8 cellular contexts compared by ENCODE assay signal in the genomic region with DNA sequence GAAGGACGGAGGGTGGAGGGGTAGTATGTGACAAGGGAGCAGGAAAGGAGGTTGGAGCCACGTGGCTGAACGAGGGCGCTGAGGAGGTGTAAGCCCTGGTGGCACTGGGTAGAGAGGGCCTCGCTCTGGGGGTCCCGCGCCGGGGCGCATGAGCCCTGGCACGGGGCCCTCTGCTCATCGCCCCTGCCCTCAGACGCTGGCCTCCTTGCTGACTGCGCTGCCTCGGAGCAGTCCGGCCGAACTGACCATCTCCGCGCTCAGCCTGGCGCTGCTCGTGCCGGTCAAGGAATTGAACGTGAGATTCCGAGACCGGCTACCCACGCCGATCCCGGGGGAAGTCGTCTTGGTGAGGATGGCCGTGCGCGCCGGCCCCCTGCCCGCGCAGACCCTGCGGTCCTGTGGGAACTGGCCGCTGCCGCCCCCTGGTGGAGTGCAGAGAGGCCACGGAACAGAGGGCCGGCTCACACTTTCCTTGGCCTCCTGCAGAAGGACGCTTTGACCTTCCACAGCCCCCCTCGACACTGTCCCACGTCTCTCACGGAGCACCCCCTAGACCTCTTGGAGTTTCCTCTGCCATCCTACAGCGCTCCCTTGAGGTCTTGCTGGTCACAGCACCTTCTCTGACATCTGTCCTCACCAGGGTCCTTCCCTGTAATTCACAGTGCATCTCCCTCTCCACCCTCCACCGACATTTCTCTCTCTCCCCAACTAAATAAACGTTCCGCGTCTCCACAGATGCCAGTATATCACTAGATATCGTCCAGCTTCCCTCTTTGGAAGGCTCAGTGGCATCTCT. TPM values are rescaled to one million over a fixed set of nuclear protein-coding genes. Genes with fewer than 3 reads are reported as not detected.
A peak's percentile ranks its signal among the peaks of the same experiment; 100 is the strongest.
DNase-seq lines count a peak whose midpoint lies in the region; ATAC-seq and TF ChIP-seq lines count a peak whose summit lies in the region.

No MANE protein-coding gene starts in this region.

- peak; percentile 68 to 78 for ATAC-seq in activated CD4-positive, CD25-positive, alpha-beta regulatory T cell treated with anti-CD3 and anti-CD28 coated beads, Interleukin-2, amount 50 U/mL, for 24 hours
- ATAC-seq in lower lobe of right lung (peak; percentile 77 to 83), GM21737 (IDR thresholded peaks at IDR 0.05; ENCODE audit: unreplicated experiment) (no peak)

- peaks cover 23% of the 10 kb centered on the region for H3K4me1 ChIP-seq in lower lobe of right lung

- peak; percentile 96 for TF ChIP-seq CTCF in lower lobe of right lung (IDR thresholded peaks at IDR 0.05)

- no peak overlapping the region for H3K27ac Mint-ChIP-seq in dendritic cell treated with granulocyte-macrophage colony-stimulating factor and Interleukin-4, amounts not matched to agents 40 ng/mL and 50 ng/mL, for 4 days

- peak overlapping the region; percentile 52 for H3K4me3 ChIP-seq in lower lobe of right lung

- H3K36me3 Mint-ChIP-seq in dendritic cell treated with granulocyte-macrophage colony-stimulating factor and Interleukin-4, amounts not matched to agents 40 ng/mL and 50 ng/mL, for 4 days (ENCODE audit: low read depth): no peaks in the 10 kb centered on the region

- no peak overlapping the region for H3K27ac ChIP-seq in lower lobe of right lung

- H3K36me3 ChIP-seq in lower lobe of right lung: no peaks in the 10 kb centered on the region

- peaks cover 49% of the 10 kb centered on the region for H3K4me1 Mint-ChIP-seq in dendritic cell treated with granulocyte-macrophage colony-stimulating factor and Interleukin-4, amounts not matched to agents 40 ng/mL and 50 ng/mL, for 4 days (ENCODE audit: low read depth)

- DNase-seq in NCI-H2196 (lab: John Stamatoyannopoulos, UW; ENCODE audit: unreplicated experiment) (peak; percentile 50), NCI-H2196 treated with DMSO at 0.1 percent for 48 hours (lab: John Stamatoyannopoulos, UW; ENCODE audit: unreplicated experiment) (no peak), LHCN-M2 (ENCODE audit: low read depth) (peak; percentile 24), lower lobe of right lung (peak; percentile 74)
- DNase-seq in stimulated activated CD8-positive, alpha-beta memory T cell treated with anti-CD3 and anti-CD28 coated beads, Interleukin-4, amount 100 ng/mL, for 48 hours: peak; percentile 81

- no peaks in the 10 kb centered on the region for H3K9me3 Mint-ChIP-seq in dendritic cell treated with granulocyte-macrophage colony-stimulating factor and Interleukin-4, amounts not matched to agents 40 ng/mL and 50 ng/mL, for 4 days

- H3K27me3 ChIP-seq in lower lobe of right lung (ENCODE audit: low read depth): peaks cover 88% of the 10 kb centered on the region

- peaks cover 97% of the 10 kb centered on the region for H3K27me3 Mint-ChIP-seq in dendritic cell treated with granulocyte-macrophage colony-stimulating factor and Interleukin-4, amounts not matched to agents 40 ng/mL and 50 ng/mL, for 4 days

- intact Hi-C loops in dendritic cell treated with granulocyte-macrophage colony-stimulating factor and Interleukin-4, amounts not matched to agents 40 ng/mL and 50 ng/mL, for 4 days (cut with micrococcal nuclease): loop anchor here (1.0 to 2.0 kb wide), 2 partner anchors 38 to 163 kb away; partner anchors contain the start of gene GLI1
- intact Hi-C loops in lower lobe of right lung (cut with DNase I): no loop called here

- H3K9me3 ChIP-seq in lower lobe of right lung: no peaks in the 10 kb centered on the region

- peak overlapping the region; percentile 73 for H3K4me3 Mint-ChIP-seq in dendritic cell treated with granulocyte-macrophage colony-stimulating factor and Interleukin-4, amounts not matched to agents 40 ng/mL and 50 ng/mL, for 4 days

RNA-seq across cellular contexts. Expression of gene ARHGEF25, which starts 10.5 kb away (rescaled TPM):
- total RNA-seq in LHCN-M2 (2014; rRNA removed): 13.8 and 14.6 TPM in 2 replicates
- 11.4 TPM for polyA plus RNA-seq in LHCN-M2 (2012)
- total RNA-seq in lower lobe of right lung: 11.5 TPM

RNA-seq across cellular contexts. Expression of gene B4GALNT1, which starts 11.3 kb away (rescaled TPM):
- total RNA-seq in LHCN-M2 (2014; rRNA removed): 2.8 and 4.9 TPM in 2 replicates
- polyA plus RNA-seq in LHCN-M2 (2012): 4.4 TPM
- total RNA-seq in lower lobe of right lung: 0.89 TPM

RNA-seq across cellular contexts. Expression of gene DTX3, which starts 17.1 kb away (rescaled TPM):
- 19.3 and 22.0 TPM in 2 replicates for total RNA-seq in LHCN-M2 (2014; rRNA removed)
- 17.3 TPM for polyA plus RNA-seq in LHCN-M2 (2012)
- total RNA-seq in lower lobe of right lung: 21.4 TPM

RNA-seq across cellular contexts. Expression of gene PIP4K2C, which starts 30.7 kb away (rescaled TPM):
- total RNA-seq in LHCN-M2 (2014; rRNA removed) (19.1 and 23.3 TPM in 2 replicates), lower lobe of right lung (28.6 TPM)
- 16.2 TPM for polyA plus RNA-seq in LHCN-M2 (2012)
